In genomic region chr11:18727499-18728236, GRCh38 we compare ENCODE assay signal across 8 cellular contexts. TPM values are rescaled to one million over a fixed set of nuclear protein-coding genes. Genes with fewer than 3 reads are reported as not detected.
DNase-seq lines count a peak whose midpoint lies in the region; ATAC-seq and TF ChIP-seq lines count a peak whose summit lies in the region.

No MANE protein-coding gene starts in this region.

- H3K27me3 ChIP-seq in OCI-LY1 (ENCODE audit: insufficient read depth, low read length) (peaks cover 2% of the 10 kb centered on the region; the same call in 1 of the 2 replicates), gastrocnemius medialis (no peaks in the 10 kb centered on the region)

- TF ChIP-seq POLR2A in gastrocnemius medialis (IDR thresholded peaks at IDR 0.05), result no peak

- H3K9me2 ChIP-seq in OCI-LY1 (ENCODE audit: low read depth, low read length), result no peaks in the 10 kb centered on the region

- peak; percentile 89 for TF ChIP-seq CTCF in OCI-LY1 (IDR thresholded peaks at IDR 0.05; ENCODE audit: low read length)
- TF ChIP-seq CTCF in gastrocnemius medialis (IDR thresholded peaks at IDR 0.05 in 4 of 5, conservative IDR thresholded peaks at IDR 0.05 in 1 of 5), result peak; percentile 25 to 67 (median 42)

- H3K36me3 ChIP-seq in OCI-LY1 (ENCODE audit: insufficient read depth, low read length) (no peaks in the 10 kb centered on the region), gastrocnemius medialis (no peaks in the 10 kb centered on the region)

- H3F3A ChIP-seq in OCI-LY1 (ENCODE audit: insufficient read depth, low read length), result no peaks in the 10 kb centered on the region

- no peak overlapping the region for H3K4me3 ChIP-seq in OCI-LY1 (ENCODE audit: low read depth, low read length, poor library complexity, severe bottlenecking)
- H3K4me3 ChIP-seq in gastrocnemius medialis, result no peak overlapping the region

- no peak overlapping the region for H2AFZ ChIP-seq in OCI-LY1 (ENCODE audit: low read length)

- no peaks in the 10 kb centered on the region for H3K79me2 ChIP-seq in OCI-LY1 (ENCODE audit: insufficient read depth, low read length)

- ATAC-seq in GM19463 (IDR thresholded peaks at IDR 0.05; ENCODE audit: unreplicated experiment), result peak; percentile 63
- ATAC-seq in gastrocnemius medialis, result no peak
- ATAC-seq in HG03342 (IDR thresholded peaks at IDR 0.05; ENCODE audit: unreplicated experiment), result no peak

- H3K27ac ChIP-seq in OCI-LY1 (ENCODE audit: low read depth, low read length, poor library complexity, severe bottlenecking) (no peak overlapping the region), gastrocnemius medialis (no peak overlapping the region)

- no peak overlapping the region for H3K4me2 ChIP-seq in OCI-LY1 (ENCODE audit: low read length)

- DNase-seq in COLO668 (lab: John Stamatoyannopoulos, UW; ENCODE audit: unreplicated experiment) (peak; percentile 32), head of caudate nucleus (peak in 29 of 42 donors; percentile 33 to 79 (median 62)), gastrocnemius medialis (no peak), HK-2 (ENCODE audit: unreplicated experiment) (no peak)
- DNase-seq in activated gamma-delta T cell treated with anti-CD3 and anti-CD28 coated beads, Interleukin-2, amount 50 U/mL, for 16 hours (ENCODE audit: low read depth), result peak; percentile 25

- in situ Hi-C loops in gastrocnemius medialis (cut with MboI; ENCODE audit: low sequenced_read_pairs in 4 of 4), result loop anchor here in 2 of 4 donors (25.0 kb wide), 1 partner anchor 615 kb away; the partner anchor contains the start of gene SAAL1 (in 2 of the 2)

- H3K9me3 ChIP-seq in OCI-LY1 (ENCODE audit: low read length) (no peaks in the 10 kb centered on the region), gastrocnemius medialis (no peaks in the 10 kb centered on the region)

- H3K4me1 ChIP-seq in OCI-LY1 (ENCODE audit: insufficient read depth, low read length, severe bottlenecking) (peaks cover 8% of the 10 kb centered on the region), gastrocnemius medialis (no peaks in the 10 kb centered on the region)

- H4K20me1 ChIP-seq in OCI-LY1 (ENCODE audit: insufficient read depth, low read length), result no peaks in the 10 kb centered on the region

- H3K9ac ChIP-seq in OCI-LY1 (ENCODE audit: low read length), result no peak overlapping the region

- intact Hi-C loops in head of caudate nucleus (cut with DNase I), result no loop called here
- intact Hi-C loops in gastrocnemius medialis (cut with DNase I; ENCODE audit: low total_unique reads), result no loop called here

RNA-seq across cellular contexts. Expression of gene IGSF22, which starts 1.7 kb away (rescaled TPM):
- total RNA-seq in gastrocnemius medialis, result not detected

RNA-seq across cellular contexts. Expression of gene TMEM86A, which starts 29.1 kb away (rescaled TPM):
- 1 to 10 TPM; 1.7 to 3.6 (median 2.8) TPM for total RNA-seq in gastrocnemius medialis

Comparison
In these comparisons a context has a peak if more than half of its experiments do, and no peak if none do; other contexts are left out.
1. DNase-seq: peak in COLO668 (single experiment), activated gamma-delta T cell treated with anti-CD3 and anti-CD28 coated beads, Interleukin-2, amount 50 U/mL, for 16 hours (single experiment) and head of caudate nucleus (29 of 42); none in gastrocnemius medialis (0 of 2) and HK-2 (single experiment).